In genomic region chr5:77627869-77628674, GRCh38 we compare ENCODE assay signal across 2 cellular contexts.
TF ChIP-seq lines count a peak whose summit lies in the region.

No MANE protein-coding gene starts in this region.

TF ChIP-seq in SK-N-SH, 30 proteins besides CTCF, POLR2A, EP300 and RAD21 (continued from another document):
- TF ChIP-seq NFIC (IDR thresholded peaks at IDR 0.05; ENCODE audit: borderline replicate concordance) (no peak), TEAD4 (IDR thresholded peaks at IDR 0.05; ENCODE audit: borderline replicate concordance, insufficient read depth) (no peak), MEF2A (IDR thresholded peaks at IDR 0.05; ENCODE audit: borderline replicate concordance, low read depth) (no peak), JUND (IDR thresholded peaks at IDR 0.05) (no peak), SIN3A (IDR thresholded peaks at IDR 0.05; ENCODE audit: borderline replicate concordance, low read depth, low read length) (no peak), GATA2 (CRISPR knock-in tag; IDR thresholded peaks at IDR 0.05) (no peak), FOXM1 (IDR thresholded peaks at IDR 0.05; ENCODE audit: low read depth) (no peak)
- TF ChIP-seq, protein P1, sequence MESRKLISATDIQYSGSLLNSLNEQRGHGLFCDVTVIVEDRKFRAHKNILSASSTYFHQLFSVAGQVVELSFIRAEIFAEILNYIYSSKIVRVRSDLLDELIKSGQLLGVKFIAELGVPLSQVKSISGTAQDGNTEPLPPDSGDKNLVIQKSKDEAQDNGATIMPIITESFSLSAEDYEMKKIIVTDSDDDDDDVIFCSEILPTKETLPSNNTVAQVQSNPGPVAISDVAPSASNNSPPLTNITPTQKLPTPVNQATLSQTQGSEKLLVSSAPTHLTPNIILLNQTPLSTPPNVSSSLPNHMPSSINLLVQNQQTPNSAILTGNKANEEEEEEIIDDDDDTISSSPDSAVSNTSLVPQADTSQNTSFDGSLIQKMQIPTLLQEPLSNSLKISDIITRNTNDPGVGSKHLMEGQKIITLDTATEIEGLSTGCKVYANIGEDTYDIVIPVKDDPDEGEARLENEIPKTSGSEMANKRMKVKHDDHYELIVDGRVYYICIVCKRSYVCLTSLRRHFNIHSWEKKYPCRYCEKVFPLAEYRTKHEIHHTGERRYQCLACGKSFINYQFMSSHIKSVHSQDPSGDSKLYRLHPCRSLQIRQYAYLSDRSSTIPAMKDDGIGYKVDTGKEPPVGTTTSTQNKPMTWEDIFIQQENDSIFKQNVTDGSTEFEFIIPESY (IDR thresholded peaks at IDR 0.05; ENCODE audit: borderline replicate concordance, low read depth), result no peak
TF ChIP-seq in SK-N-SH: peak in this region for 0.

TF ChIP-seq in SK-N-SH treated with all-trans-retinoic acid at 6 μM for 48 hours, 23 proteins besides CTCF, POLR2A, EP300 and RAD21 (continued from another document):
- TF ChIP-seq, protein P2, sequence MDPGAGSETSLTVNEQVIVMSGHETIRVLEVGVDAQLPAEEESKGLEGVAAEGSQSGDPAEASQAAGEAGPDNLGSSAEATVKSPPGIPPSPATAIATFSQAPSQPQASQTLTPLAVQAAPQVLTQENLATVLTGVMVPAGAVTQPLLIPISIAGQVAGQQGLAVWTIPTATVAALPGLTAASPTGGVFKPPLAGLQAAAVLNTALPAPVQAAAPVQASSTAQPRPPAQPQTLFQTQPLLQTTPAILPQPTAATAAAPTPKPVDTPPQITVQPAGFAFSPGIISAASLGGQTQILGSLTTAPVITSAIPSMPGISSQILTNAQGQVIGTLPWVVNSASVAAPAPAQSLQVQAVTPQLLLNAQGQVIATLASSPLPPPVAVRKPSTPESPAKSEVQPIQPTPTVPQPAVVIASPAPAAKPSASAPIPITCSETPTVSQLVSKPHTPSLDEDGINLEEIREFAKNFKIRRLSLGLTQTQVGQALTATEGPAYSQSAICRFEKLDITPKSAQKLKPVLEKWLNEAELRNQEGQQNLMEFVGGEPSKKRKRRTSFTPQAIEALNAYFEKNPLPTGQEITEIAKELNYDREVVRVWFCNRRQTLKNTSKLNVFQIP (CRISPR knock-in tag; IDR thresholded peaks at IDR 0.05; ENCODE audit: borderline replicate concordance, low read depth), result no peak
- no peak for TF ChIP-seq PPARA (CRISPR knock-in tag; IDR thresholded peaks at IDR 0.05; ENCODE audit: borderline replicate concordance)
- TF ChIP-seq CSRNP3 (CRISPR knock-in tag; IDR thresholded peaks at IDR 0.05), result no peak
- no peak for TF ChIP-seq RARB (CRISPR knock-in tag; IDR thresholded peaks at IDR 0.05)
- no peak for TF ChIP-seq CSDC2 (CRISPR knock-in tag; IDR thresholded peaks at IDR 0.05)
- no peak for TF ChIP-seq ZFP30 (CRISPR knock-in tag; IDR thresholded peaks at IDR 0.05)
- no peak for TF ChIP-seq ZNF565 (CRISPR knock-in tag; conservative IDR thresholded peaks at IDR 0.05; ENCODE audit: low read depth)
- TF ChIP-seq TSHZ2 (CRISPR knock-in tag; IDR thresholded peaks at IDR 0.05), result no peak
- TF ChIP-seq ZFP3 (CRISPR knock-in tag; IDR thresholded peaks at IDR 0.05), result no peak
- TF ChIP-seq ZNF70 (CRISPR knock-in tag; IDR thresholded peaks at IDR 0.05), result no peak
- TF ChIP-seq TOX (CRISPR knock-in tag; IDR thresholded peaks at IDR 0.05; ENCODE audit: borderline replicate concordance), result no peak
- no peak for TF ChIP-seq TCF4 (CRISPR knock-in tag; IDR thresholded peaks at IDR 0.05; ENCODE audit: borderline replicate concordance)
- no peak for TF ChIP-seq ZC3H10 (CRISPR knock-in tag; IDR thresholded peaks at IDR 0.05)
